In the genomic region with DNA sequence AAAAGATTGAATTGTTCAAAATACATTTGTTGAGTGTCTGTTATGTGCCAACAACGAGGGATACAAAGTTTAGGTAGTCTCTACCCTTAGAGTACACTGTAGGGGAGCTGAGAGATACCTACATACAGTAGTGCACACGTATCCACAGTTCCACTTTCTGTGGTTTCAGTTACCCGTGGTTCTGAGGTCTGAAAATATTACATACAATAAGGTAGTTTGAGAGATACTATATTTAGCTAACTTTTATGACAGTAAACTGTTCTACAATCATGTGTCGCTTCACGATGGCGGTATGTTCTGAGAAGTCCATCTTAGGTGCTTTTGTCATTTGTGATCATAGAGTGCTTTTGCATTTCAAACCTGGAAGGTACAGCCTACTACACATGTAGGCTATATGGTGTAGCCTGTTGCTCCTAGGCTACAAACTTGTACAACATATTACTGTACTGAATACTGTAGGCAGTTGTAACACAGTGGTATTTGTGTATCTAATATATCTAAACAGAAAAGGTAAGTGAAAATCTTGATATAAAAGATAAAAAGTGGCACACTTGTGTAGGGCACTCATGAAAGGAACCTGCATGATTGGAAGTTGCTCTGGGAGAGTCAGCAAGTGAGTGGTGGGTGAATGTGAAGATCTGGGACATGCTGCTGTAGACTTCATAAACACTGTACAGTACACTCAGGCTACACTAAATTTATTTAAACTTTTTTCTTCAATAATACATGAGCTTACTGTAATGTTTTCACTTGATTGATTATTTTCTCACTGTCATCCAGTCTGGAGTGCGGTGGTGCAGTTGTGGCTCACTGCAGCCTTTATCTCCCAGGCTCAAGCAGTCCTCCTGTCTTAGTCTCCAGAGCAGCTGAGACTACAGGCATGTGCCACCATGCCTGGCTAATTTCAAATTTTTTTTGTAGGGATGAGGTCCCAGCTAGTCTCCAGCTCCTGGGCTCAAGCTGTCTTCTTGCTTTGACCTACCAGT, we compare ENCODE assay signal across 8 cellular contexts. TPM values are rescaled to one million over a fixed set of nuclear protein-coding genes. Genes with fewer than 3 reads are reported as not detected.
DNase-seq lines count a peak whose midpoint lies in the region; ATAC-seq and TF ChIP-seq lines count a peak whose summit lies in the region.

No MANE protein-coding gene starts in this region.

- CTCF ChIA-PET in activated CD8-positive, alpha-beta memory T cell treated with anti-CD3 and anti-CD28 coated beads, Interleukin-2, amount 10 ng/mL, durations not matched to agents 7 days and 5 days (lab: Charles Lee), result interaction anchor here (1.0 to 5.5 kb wide), 4 partner anchors 9 to 87 kb away, joined by 4 to 37 read pairs (median 12); no protein-coding TSS in a partner anchor

- H3K4me1 Mint-ChIP-seq in activated CD8-positive, alpha-beta memory T cell treated with anti-CD3 and anti-CD28 coated beads, Interleukin-2, amount 10 ng/mL, durations not matched to agents 7 days and 5 days, result peaks cover 69% of the 10 kb centered on the region

- no peak overlapping the region for H2BK15ac ChIP-seq in mesendoderm (replicated peaks; ENCODE audit: low read depth)

- H3K4me2 ChIP-seq in mesendoderm (ENCODE audit: low read length), result no peak overlapping the region

- H3K4me3 Mint-ChIP-seq in activated CD8-positive, alpha-beta memory T cell treated with anti-CD3 and anti-CD28 coated beads, Interleukin-2, amount 10 ng/mL, durations not matched to agents 7 days and 5 days, result peak overlapping the region; percentile 43

- H3K56ac ChIP-seq in mesendoderm (ENCODE audit: low read length), result no peak overlapping the region

- H3K18ac ChIP-seq in mesendoderm (ENCODE audit: low read length), result no peak overlapping the region

- no peak overlapping the region for H3K4ac ChIP-seq in mesendoderm (ENCODE audit: low read depth, low read length)

- H3K27me3 ChIP-seq in neutrophil (no peaks in the 10 kb centered on the region), mesendoderm (ENCODE audit: insufficient read depth, low read length, poor library complexity) (no peaks in the 10 kb centered on the region)

- H4K5ac ChIP-seq in mesendoderm (ENCODE audit: low read length), result no peak overlapping the region

- H3K4me1 ChIP-seq in neutrophil (ENCODE audit: control insufficient read depth in 1 of 2, insufficient read depth in 1 of 2, low read depth in 1 of 2, low read length in 1 of 2), result peaks cover 31 to 35% of the 10 kb centered on the region in 2 experiments
- peaks cover 4% of the 10 kb centered on the region for H3K4me1 ChIP-seq in mesendoderm (ENCODE audit: control insufficient read depth, low read depth, low read length)

- H3K79me1 ChIP-seq in mesendoderm (ENCODE audit: low read length), result no peaks in the 10 kb centered on the region

- no peak overlapping the region for H3K9ac ChIP-seq in mesendoderm (ENCODE audit: low read length)

- no peak for ATAC-seq in activated CD8-positive, alpha-beta memory T cell treated with anti-CD3 and anti-CD28 coated beads, Interleukin-2, amount 10 ng/mL, durations not matched to agents 7 days and 5 days
- ATAC-seq in HG02642 (IDR thresholded peaks at IDR 0.05; ENCODE audit: poor library complexity, unreplicated experiment), result peak; percentile 31

- H3K27ac ChIP-seq in neutrophil, result peak overlapping the region; percentile 23
- H3K27ac ChIP-seq in mesendoderm (ENCODE audit: low read depth, low read length), result no peak overlapping the region

- no peaks in the 10 kb centered on the region for H3K36me3 ChIP-seq in neutrophil
- no peaks in the 10 kb centered on the region for H3K36me3 ChIP-seq in mesendoderm (ENCODE audit: control insufficient read depth, insufficient read depth, low read length)

- H3K36me3 Mint-ChIP-seq in activated CD8-positive, alpha-beta memory T cell treated with anti-CD3 and anti-CD28 coated beads, Interleukin-2, amount 10 ng/mL, durations not matched to agents 7 days and 5 days, result peaks cover 26% of the 10 kb centered on the region

- H3K4me3 ChIP-seq in neutrophil (ENCODE audit: low read depth in 1 of 2, low read length in 1 of 2), result no peak overlapping the region
- H3K4me3 ChIP-seq in mesendoderm (ENCODE audit: low read length), result no peak overlapping the region

- no peak overlapping the region for H2AK5ac ChIP-seq in mesendoderm (ENCODE audit: low read length)

- TF ChIP-seq CTCF in neutrophil (IDR thresholded peaks at IDR 0.05), result no peak

- no peaks in the 10 kb centered on the region for H3K27me3 Mint-ChIP-seq in activated CD8-positive, alpha-beta memory T cell treated with anti-CD3 and anti-CD28 coated beads, Interleukin-2, amount 10 ng/mL, durations not matched to agents 7 days and 5 days

- no peaks in the 10 kb centered on the region for H3K9me3 ChIP-seq in neutrophil

- no peak overlapping the region for H3K23ac ChIP-seq in mesendoderm (ENCODE audit: low read length)

- H3K27ac Mint-ChIP-seq in activated CD8-positive, alpha-beta memory T cell treated with anti-CD3 and anti-CD28 coated beads, Interleukin-2, amount 10 ng/mL, durations not matched to agents 7 days and 5 days, result peak overlapping the region; percentile 70

- no peaks in the 10 kb centered on the region for H3K9me3 Mint-ChIP-seq in activated CD8-positive, alpha-beta memory T cell treated with anti-CD3 and anti-CD28 coated beads, Interleukin-2, amount 10 ng/mL, durations not matched to agents 7 days and 5 days (ENCODE audit: low read depth)

- peaks cover 79% of the 10 kb centered on the region for H3K79me2 ChIP-seq in mesendoderm (ENCODE audit: control insufficient read depth, insufficient read depth, low read length)

- H2BK5ac ChIP-seq in mesendoderm (ENCODE audit: low read length), result no peak overlapping the region

- no peak for DNase-seq in activated CD8-positive, alpha-beta memory T cell treated with anti-CD3 and anti-CD28 coated beads, Interleukin-2, amount 10 ng/mL, durations not matched to agents 7 days and 5 days
- no peak for DNase-seq in activated CD8-positive, alpha-beta memory T cell treated with anti-CD3 and anti-CD28 coated beads, Interleukin-2, amount 50 U/mL, for 4 hours
- peak; percentile 47 for DNase-seq in OCI-M1 (lab: John Stamatoyannopoulos, UW)
- no peak for DNase-seq in mesendoderm
- DNase-seq in stimulated activated CD4-positive, alpha-beta T cell treated with anti-CD3 and anti-CD28 coated beads, Interleukin-4, amount 100 ng/mL, for 24 hours, result no peak
- DNase-seq in amygdala (lab: John Stamatoyannopoulos, UW), result no peak

- WGBS in mesendoderm (ENCODE audit: extremely low coverage, insufficient coverage, low lambda C conversion rate), result no CpG with 5 or more reads among the region's 7 CpGs

- no peak overlapping the region for H2BK120ac ChIP-seq in mesendoderm (ENCODE audit: low read depth, low read length)

- H4K8ac ChIP-seq in mesendoderm (ENCODE audit: low read depth, low read length), result no peak overlapping the region

RNA-seq across cellular contexts. Expression of a gene that starts 4.0 kb away (rescaled TPM):
- total RNA-seq in activated CD8-positive, alpha-beta memory T cell treated with anti-CD3 and anti-CD28 coated beads, Interleukin-2, amount 10 ng/mL, durations not matched to agents 7 days and 5 days, result 100 to 1,000 TPM; 103 to 113 TPM
- 112 TPM for polyA plus RNA-seq in mesendoderm (2013, experiment 1 of 2)
- polyA plus RNA-seq in mesendoderm (2013, experiment 2 of 2), result 113 TPM
